In genomic region chr9:136820947-136821332, GRCh38 we compare ENCODE assay signal across 12 cellular contexts. TPM values are rescaled to one million over a fixed set of nuclear protein-coding genes. Genes with fewer than 3 reads are reported as not detected.
DNase-seq lines count a peak whose midpoint lies in the region; ATAC-seq and TF ChIP-seq lines count a peak whose summit lies in the region.
"Had no signal": no experiment of that assay in that cellular context is flagged by ENCODE, and none has a peak within 500 bp of the region (broad histone marks: within the 10 kb centered on the region; RNA-seq: fewer than 3 reads in every experiment).

No MANE protein-coding gene starts in this region.

- H3K27ac Mint-ChIP-seq in MCF 10A (ENCODE audit: low read depth, unreplicated experiment) (no peak overlapping the region), osteocyte (ENCODE audit: unreplicated experiment) (no peak overlapping the region)
- no peak overlapping the region for H3K27ac Mint-ChIP-seq in natural killer cell treated with Interleukin-12 subunit alpha and Interleukin-12 subunit beta and Interleukin-15 and Interleukin-18, amount 100 ng/mL, for 72 hours

- H3K36me3 ChIP-seq in breast epithelium (peaks cover 6% of the 10 kb centered on the region), left ventricle myocardium inferior (peaks cover 32% of the 10 kb centered on the region), upper lobe of right lung (peaks cover 22% of the 10 kb centered on the region)

- H3K4me1 ChIP-seq in breast epithelium (no peaks in the 10 kb centered on the region), left ventricle myocardium inferior (peaks cover 18% of the 10 kb centered on the region), upper lobe of right lung (peaks cover 6% of the 10 kb centered on the region)
- H3K4me1 ChIP-seq: pancreas had no signal

- H3K4me3 Mint-ChIP-seq in MCF 10A (ENCODE audit: unreplicated experiment) (no peak overlapping the region), osteocyte (ENCODE audit: unreplicated experiment) (no peak overlapping the region)
- H3K4me3 Mint-ChIP-seq in natural killer cell treated with Interleukin-12 subunit alpha and Interleukin-12 subunit beta and Interleukin-15 and Interleukin-18, amount 100 ng/mL, for 72 hours: peak overlapping the region; percentile 27

- no TSS peak for BruUV-seq in MCF 10A (replicated peaks; lab: Mats Ljungman, UMichigan)

- no peaks in the 10 kb centered on the region for H3K27me3 Mint-ChIP-seq in MCF 10A (ENCODE audit: insufficient read depth, unreplicated experiment)
- H3K27me3 Mint-ChIP-seq in natural killer cell treated with Interleukin-12 subunit alpha and Interleukin-12 subunit beta and Interleukin-15 and Interleukin-18, amount 100 ng/mL, for 72 hours: no peaks in the 10 kb centered on the region
- H3K27me3 Mint-ChIP-seq in osteocyte (ENCODE audit: unreplicated experiment): no peaks in the 10 kb centered on the region

- TF ChIP-seq POLR2A in breast epithelium (IDR thresholded peaks at IDR 0.05): no peak

- H3K27me3 ChIP-seq in breast epithelium (no peaks in the 10 kb centered on the region), left ventricle myocardium inferior (ENCODE audit: low read depth) (no peaks in the 10 kb centered on the region), upper lobe of right lung (no peaks in the 10 kb centered on the region)
- H3K27me3 ChIP-seq: pancreas had no signal

- DNase-seq in breast epithelium (ENCODE audit: low spot score in 2 of 2) (no peak), MCF 10A (ENCODE audit: unreplicated experiment) (no peak), left ventricle myocardium inferior (no peak), upper lobe of right lung (no peak), osteocyte (ENCODE audit: extremely low spot score, unreplicated experiment) (no peak), omental fat pad (ENCODE audit: low spot score) (no peak)
- DNase-seq in natural killer cell treated with Interleukin-12 subunit alpha and Interleukin-12 subunit beta and Interleukin-15 and Interleukin-18, amount 100 ng/mL, for 72 hours (ENCODE audit: low spot score): no peak
- no peak for DNase-seq in stimulated activated CD4-positive, alpha-beta T cell treated with anti-CD3 and anti-CD28 coated beads, Interleukin-4, amount 100 ng/mL, for 24 hours
- DNase-seq: activated CD4-positive, alpha-beta T cell treated with anti-CD3 and anti-CD28 coated beads, Interleukin-2, amount 50 U/mL, for 4 hours; DMS79; NCI-H345 had no signal

- POLR2A ChIA-PET in MCF 10A (lab: Yijun Ruan, JAX): interaction anchor here (0.7 kb wide), 1 partner anchor 14 kb away, joined by 4 read pairs; no protein-coding TSS in a partner anchor

- intact Hi-C loops in breast epithelium (cut with DNase I; ENCODE audit: low total_unique reads): no loop called here
- intact Hi-C loops in MCF 10A (cut with micrococcal nuclease): no loop called here
- intact Hi-C loops in left ventricle myocardium inferior (cut with micrococcal nuclease): no loop called here
- intact Hi-C loops in upper lobe of right lung (cut with DNase I): no loop called here

- peaks cover 45% of the 10 kb centered on the region for H3K36me3 Mint-ChIP-seq in MCF 10A (ENCODE audit: insufficient read depth, unreplicated experiment)
- peaks cover 5% of the 10 kb centered on the region for H3K36me3 Mint-ChIP-seq in natural killer cell treated with Interleukin-12 subunit alpha and Interleukin-12 subunit beta and Interleukin-15 and Interleukin-18, amount 100 ng/mL, for 72 hours
- H3K36me3 Mint-ChIP-seq in osteocyte (ENCODE audit: unreplicated experiment): no peaks in the 10 kb centered on the region

- TF ChIP-seq CTCF in breast epithelium (IDR thresholded peaks at IDR 0.05) (no peak), MCF 10A (IDR thresholded peaks at IDR 0.05; ENCODE audit: unreplicated experiment) (no peak), left ventricle myocardium inferior (IDR thresholded peaks at IDR 0.05; ENCODE audit: borderline replicate concordance) (no peak), upper lobe of right lung (IDR thresholded peaks at IDR 0.05) (no peak), osteocyte (IDR thresholded peaks at IDR 0.05) (no peak), omental fat pad (IDR thresholded peaks at IDR 0.05) (no peak)

- no peaks in the 10 kb centered on the region for H3K9me3 Mint-ChIP-seq in MCF 10A (ENCODE audit: unreplicated experiment)
- no peaks in the 10 kb centered on the region for H3K9me3 Mint-ChIP-seq in natural killer cell treated with Interleukin-12 subunit alpha and Interleukin-12 subunit beta and Interleukin-15 and Interleukin-18, amount 100 ng/mL, for 72 hours
- H3K9me3 Mint-ChIP-seq in osteocyte (ENCODE audit: unreplicated experiment): no peaks in the 10 kb centered on the region

- no peak for ATAC-seq in natural killer cell treated with Interleukin-12 subunit alpha and Interleukin-12 subunit beta and Interleukin-15 and Interleukin-18, amount 100 ng/mL, for 72 hours
- ATAC-seq in upper lobe of right lung (peak; percentile 12), omental fat pad (ENCODE audit: low FRiP score) (no peak)

- H3K4me3 ChIP-seq in breast epithelium (peak overlapping the region; percentile 31 to 57 (median 36)), left ventricle myocardium inferior (peak overlapping the region; percentile 63), upper lobe of right lung (peak overlapping the region; percentile 23)

- H3K4me1 Mint-ChIP-seq in MCF 10A (ENCODE audit: insufficient read depth, unreplicated experiment): no peaks in the 10 kb centered on the region
- peaks cover 6% of the 10 kb centered on the region in 2 donors for H3K4me1 Mint-ChIP-seq in natural killer cell treated with Interleukin-12 subunit alpha and Interleukin-12 subunit beta and Interleukin-15 and Interleukin-18, amount 100 ng/mL, for 72 hours (ENCODE audit: low read depth in 2 of 2)
- H3K4me1 Mint-ChIP-seq in osteocyte (ENCODE audit: unreplicated experiment): peaks cover 6% of the 10 kb centered on the region

- CTCF ChIA-PET in MCF 10A (lab: Yijun Ruan, JAX): interaction anchor here (0.7 to 1.2 kb wide), 2 partner anchors 12 to 16 kb away, joined by 3 to 4 read pairs; no protein-coding TSS in a partner anchor

- H3K9me3 ChIP-seq in breast epithelium (no peaks in the 10 kb centered on the region), left ventricle myocardium inferior (replicated peaks) (no peaks in the 10 kb centered on the region), upper lobe of right lung (no peaks in the 10 kb centered on the region)
- H3K9me3 ChIP-seq: pancreas had no signal

- H3K27ac ChIP-seq in breast epithelium: no peak overlapping the region
- peak overlapping the region; percentile 51 for H3K27ac ChIP-seq in left ventricle myocardium inferior (replicated peaks)
- no peak overlapping the region for H3K27ac ChIP-seq in upper lobe of right lung
- H3K27ac ChIP-seq: pancreas had no signal

RNA-seq across cellular contexts. Expression of gene RABL6, which starts 13.2 kb away (rescaled TPM):
- total RNA-seq in breast epithelium: 10 to 100 TPM; 38.2 to 51.5 (median 41.3) TPM
- 77.8 and 84.2 TPM in 2 replicates for total RNA-seq in MCF 10A (2022)
- 64.1 TPM for total RNA-seq in left ventricle myocardium inferior
- 100 to 1,000 TPM in 1 of 2 donors, 10 to 100 TPM in 1; 74.1 to 151 TPM for total RNA-seq in natural killer cell treated with Interleukin-12 subunit alpha and Interleukin-12 subunit beta and Interleukin-15 and Interleukin-18, amount 100 ng/mL, for 72 hours
- total RNA-seq in upper lobe of right lung: 68.2 TPM
- 82.2 and 84.7 TPM in 2 replicates for total RNA-seq in osteocyte
- total RNA-seq in omental fat pad: 10 to 100 TPM; 33.7 to 46.9 (median 44.9) TPM

RNA-seq across cellular contexts. Expression of gene AJM1, which starts 21.3 kb away (rescaled TPM):
- total RNA-seq in breast epithelium (1 to 10 TPM; 1.0 to 2.3 (median 1.1) TPM), MCF 10A (2022) (5.6 and 5.7 TPM in 2 replicates), left ventricle myocardium inferior (7.7 TPM), upper lobe of right lung (2.7 TPM), osteocyte (4.4 and 4.5 TPM in 2 replicates), omental fat pad (1 to 10 TPM in 1 of 4 donors, under 1 TPM in 3; 0.72 to 2.5 (median 0.78) TPM)
- 10 to 100 TPM in 1 of 2 donors, 1 to 10 TPM in 1; 7.8 to 11.2 TPM for total RNA-seq in natural killer cell treated with Interleukin-12 subunit alpha and Interleukin-12 subunit beta and Interleukin-15 and Interleukin-18, amount 100 ng/mL, for 72 hours

RNA-seq across cellular contexts. Expression of gene CCDC183, which starts 24.8 kb away (rescaled TPM):
- total RNA-seq in breast epithelium: 1 to 10 TPM in 2 of 3 donors, under 1 TPM in 1; 0.64 to 5.7 (median 5.6) TPM
- 0.26 and 1.3 TPM in 2 replicates for total RNA-seq in MCF 10A (2022)
- 2.1 TPM for total RNA-seq in left ventricle myocardium inferior
- total RNA-seq in natural killer cell treated with Interleukin-12 subunit alpha and Interleukin-12 subunit beta and Interleukin-15 and Interleukin-18, amount 100 ng/mL, for 72 hours: under 1 TPM; 0.38 to 0.45 TPM
- 4.0 TPM for total RNA-seq in upper lobe of right lung
- total RNA-seq in osteocyte: 0.89 and 0.94 TPM in 2 replicates
- total RNA-seq in omental fat pad: 1 to 10 TPM; 1.5 to 2.8 (median 1.9) TPM

RNA-seq across cellular contexts. Expression of gene PHPT1, which starts 28.3 kb away (rescaled TPM):
- total RNA-seq in breast epithelium (10 to 100 TPM; 43.2 to 70.8 (median 52.5) TPM), MCF 10A (2022) (173 and 193 TPM in 2 replicates), left ventricle myocardium inferior (349 TPM), upper lobe of right lung (82.1 TPM), osteocyte (131 and 142 TPM in 2 replicates), omental fat pad (10 to 100 TPM; 27.1 to 53.9 (median 40.9) TPM)
- 100 to 1,000 TPM in 1 of 2 donors, 10 to 100 TPM in 1; 71.5 to 108 TPM for total RNA-seq in natural killer cell treated with Interleukin-12 subunit alpha and Interleukin-12 subunit beta and Interleukin-15 and Interleukin-18, amount 100 ng/mL, for 72 hours

RNA-seq across cellular contexts. Expression of gene TMEM141, which starts 29.8 kb away (rescaled TPM):
- 100 to 1,000 TPM in 2 of 3 donors, 10 to 100 TPM in 1; 85.8 to 121 (median 103) TPM for total RNA-seq in breast epithelium
- 56.0 and 70.4 TPM in 2 replicates for total RNA-seq in MCF 10A (2022)
- total RNA-seq in left ventricle myocardium inferior: 71.4 TPM
- total RNA-seq in natural killer cell treated with Interleukin-12 subunit alpha and Interleukin-12 subunit beta and Interleukin-15 and Interleukin-18, amount 100 ng/mL, for 72 hours: 10 to 100 TPM; 31.9 to 50.5 TPM
- 64.4 TPM for total RNA-seq in upper lobe of right lung
- 29.2 and 36.0 TPM in 2 replicates for total RNA-seq in osteocyte
- total RNA-seq in omental fat pad: 10 to 100 TPM; 43.1 to 88.1 (median 70.9) TPM
